In genomic region chr14:61813101-61813596, GRCh38 we compare ENCODE assay signal across 9 cellular contexts. TPM values are rescaled to one million over a fixed set of nuclear protein-coding genes. Genes with fewer than 3 reads are reported as not detected.
DNase-seq lines count a peak whose midpoint lies in the region; ATAC-seq lines count a peak whose summit lies in the region.
"Had no signal": no experiment of that assay in that cellular context is flagged by ENCODE, and none has a peak within 500 bp of the region (broad histone marks: within the 10 kb centered on the region; RNA-seq: fewer than 3 reads in every experiment).

No MANE protein-coding gene starts in this region.

- H3K27ac Mint-ChIP-seq in activated CD4-positive, alpha-beta T cell treated with anti-CD3 and anti-CD28 coated beads for 36 hours, result no peak overlapping the region
- no peak overlapping the region for H3K27ac Mint-ChIP-seq in activated T-helper 17 cell treated with anti-CD3 and anti-CD28 coated beads, Interleukin-2, amount 50 U/mL, for 72 hours

- no peak overlapping the region for H3K9ac ChIP-seq in stomach smooth muscle (ENCODE audit: low read length in 2 of 2)

- H3K4me3 Mint-ChIP-seq in activated CD4-positive, alpha-beta T cell treated with anti-CD3 and anti-CD28 coated beads for 36 hours, result peak overlapping the region; percentile 60
- peak overlapping the region; percentile 50 for H3K4me3 Mint-ChIP-seq in activated T-helper 17 cell treated with anti-CD3 and anti-CD28 coated beads, Interleukin-2, amount 50 U/mL, for 72 hours

- intact Hi-C loops in activated CD4-positive, alpha-beta T cell treated with anti-CD3 and anti-CD28 coated beads for 36 hours (cut with DNase I, micrococcal nuclease), result no loop called here

- H3K27ac ChIP-seq in stomach smooth muscle (ENCODE audit: low read length), result no peak overlapping the region

- H3K27me3 ChIP-seq in stomach smooth muscle (ENCODE audit: control insufficient read depth in 1 of 2, insufficient read depth in 2 of 2, low read length in 2 of 2), result peaks cover 17 to 21% of the 10 kb centered on the region in 2 donors

- H3K4me1 ChIP-seq in stomach smooth muscle (ENCODE audit: control insufficient read depth, insufficient read depth, low read length), result peaks cover 5% of the 10 kb centered on the region

- ATAC-seq in activated CD4-positive, alpha-beta T cell treated with anti-CD3 and anti-CD28 coated beads for 36 hours, result no peak
- no peak for ATAC-seq in activated T-helper 17 cell treated with anti-CD3 and anti-CD28 coated beads, Interleukin-2, amount 50 U/mL, for 72 hours (replicated peaks)
- ATAC-seq in left lobe of liver, result no peak
- no peak for ATAC-seq in GM19455 (IDR thresholded peaks at IDR 0.05; ENCODE audit: unreplicated experiment)

- no peaks in the 10 kb centered on the region for H3K36me3 ChIP-seq in stomach smooth muscle (ENCODE audit: control insufficient read depth in 2 of 2, insufficient read depth in 2 of 2, low read length in 2 of 2)

- no peak for DNase-seq in activated CD4-positive, alpha-beta T cell treated with anti-CD3 and anti-CD28 coated beads for 36 hours
- no peak for DNase-seq in activated CD4-positive, alpha-beta T cell treated with anti-CD3 and anti-CD28 coated beads for 48 hours
- peak; percentile 20 for DNase-seq in iPS-NIHi7 (ENCODE audit: extremely low spot score)
- DNase-seq in left lobe of liver (ENCODE audit: low spot score), result no peak
- no peak for DNase-seq in NCI-H2081 (lab: John Stamatoyannopoulos, UW)
- DNase-seq: activated naive CD4-positive, alpha-beta T cell treated with Interleukin-2 at 50 U/mL for 16 hours had no signal

- H3K9me3 ChIP-seq in stomach smooth muscle (ENCODE audit: control insufficient read depth in 2 of 2, low read length in 2 of 2), result peaks cover 0 to 2% of the 10 kb centered on the region in 2 donors

- H3K36me3 Mint-ChIP-seq in activated CD4-positive, alpha-beta T cell treated with anti-CD3 and anti-CD28 coated beads for 36 hours (ENCODE audit: low read depth), result no peaks in the 10 kb centered on the region
- H3K36me3 Mint-ChIP-seq in activated T-helper 17 cell treated with anti-CD3 and anti-CD28 coated beads, Interleukin-2, amount 50 U/mL, for 72 hours (ENCODE audit: low read depth), result no peaks in the 10 kb centered on the region

- H3K4me1 Mint-ChIP-seq in activated CD4-positive, alpha-beta T cell treated with anti-CD3 and anti-CD28 coated beads for 36 hours, result peaks cover 6% of the 10 kb centered on the region
- peaks cover 7% of the 10 kb centered on the region for H3K4me1 Mint-ChIP-seq in activated T-helper 17 cell treated with anti-CD3 and anti-CD28 coated beads, Interleukin-2, amount 50 U/mL, for 72 hours

- POLR2A ChIA-PET in activated CD4-positive, alpha-beta T cell treated with anti-CD3 and anti-CD28 coated beads for 36 hours (lab: Charles Lee), result no interaction called here

- H3K9me3 Mint-ChIP-seq in activated CD4-positive, alpha-beta T cell treated with anti-CD3 and anti-CD28 coated beads for 36 hours (ENCODE audit: low read depth), result no peaks in the 10 kb centered on the region
- H3K9me3 Mint-ChIP-seq in activated T-helper 17 cell treated with anti-CD3 and anti-CD28 coated beads, Interleukin-2, amount 50 U/mL, for 72 hours, result no peaks in the 10 kb centered on the region

- CTCF ChIA-PET in activated CD4-positive, alpha-beta T cell treated with anti-CD3 and anti-CD28 coated beads for 36 hours (lab: Charles Lee), result interaction anchor here (1.6 to 2.7 kb wide), 2 partner anchors 10 to 24 kb away, joined by 4 to 14 read pairs; no protein-coding TSS in a partner anchor

- peak overlapping the region; percentile 40 to 58 for H3K4me3 ChIP-seq in stomach smooth muscle (ENCODE audit: low read length in 2 of 2)

- peaks cover 39% of the 10 kb centered on the region for H3K27me3 Mint-ChIP-seq in activated CD4-positive, alpha-beta T cell treated with anti-CD3 and anti-CD28 coated beads for 36 hours
- H3K27me3 Mint-ChIP-seq in activated T-helper 17 cell treated with anti-CD3 and anti-CD28 coated beads, Interleukin-2, amount 50 U/mL, for 72 hours, result peaks cover 36% of the 10 kb centered on the region

RNA-seq across cellular contexts. Expression of gene SYT16, which starts 0.6 kb away (rescaled TPM):
- total RNA-seq in activated CD4-positive, alpha-beta T cell treated with anti-CD3 and anti-CD28 coated beads for 36 hours, result under 1 TPM; 0.02 to 0.04 TPM
- total RNA-seq in activated T-helper 17 cell treated with anti-CD3 and anti-CD28 coated beads, Interleukin-2, amount 50 U/mL, for 72 hours, result not detected
- 0.10 TPM for total RNA-seq in left lobe of liver

RNA-seq across cellular contexts. Expression of gene SNAPC1, which starts 50.9 kb away (rescaled TPM):
- total RNA-seq in activated CD4-positive, alpha-beta T cell treated with anti-CD3 and anti-CD28 coated beads for 36 hours, result 10 to 100 TPM; 10.5 to 11.2 TPM
- 10 to 100 TPM; 11.5 to 13.6 TPM for total RNA-seq in activated T-helper 17 cell treated with anti-CD3 and anti-CD28 coated beads, Interleukin-2, amount 50 U/mL, for 72 hours
- 1.4 TPM for total RNA-seq in left lobe of liver
